Comparison of ENCODE assay signal across 1 cellular context in the genomic region with DNA sequence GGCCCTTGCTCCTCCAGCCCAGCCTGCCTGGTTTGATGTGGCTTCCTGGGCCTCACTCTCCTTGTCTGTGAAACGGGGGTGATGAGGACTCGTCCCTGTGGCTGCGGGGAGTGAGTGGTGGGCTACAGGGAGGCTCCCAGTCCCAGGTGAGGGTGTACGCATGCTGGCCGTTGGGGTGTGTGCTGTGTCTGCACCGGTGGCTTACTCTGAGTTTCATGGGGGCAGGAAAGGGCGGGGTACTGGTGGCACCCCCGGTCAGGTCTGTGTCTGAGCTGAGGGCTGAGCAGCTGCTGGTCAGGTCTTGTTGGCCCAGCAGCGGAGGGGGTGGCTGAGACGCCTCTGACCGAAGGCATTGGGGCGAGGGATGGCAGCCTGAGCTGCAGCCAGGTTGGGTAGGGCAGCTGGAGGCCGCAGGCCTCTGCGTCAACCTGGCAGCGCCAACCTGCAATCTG.
TF ChIP-seq lines count a peak whose summit lies in the region.

No MANE protein-coding gene starts in this region.

TF ChIP-seq in WTC11, 78 proteins besides CTCF, POLR2A, EP300 and RAD21 (continued from another document):
- TF ChIP-seq, protein P1, sequence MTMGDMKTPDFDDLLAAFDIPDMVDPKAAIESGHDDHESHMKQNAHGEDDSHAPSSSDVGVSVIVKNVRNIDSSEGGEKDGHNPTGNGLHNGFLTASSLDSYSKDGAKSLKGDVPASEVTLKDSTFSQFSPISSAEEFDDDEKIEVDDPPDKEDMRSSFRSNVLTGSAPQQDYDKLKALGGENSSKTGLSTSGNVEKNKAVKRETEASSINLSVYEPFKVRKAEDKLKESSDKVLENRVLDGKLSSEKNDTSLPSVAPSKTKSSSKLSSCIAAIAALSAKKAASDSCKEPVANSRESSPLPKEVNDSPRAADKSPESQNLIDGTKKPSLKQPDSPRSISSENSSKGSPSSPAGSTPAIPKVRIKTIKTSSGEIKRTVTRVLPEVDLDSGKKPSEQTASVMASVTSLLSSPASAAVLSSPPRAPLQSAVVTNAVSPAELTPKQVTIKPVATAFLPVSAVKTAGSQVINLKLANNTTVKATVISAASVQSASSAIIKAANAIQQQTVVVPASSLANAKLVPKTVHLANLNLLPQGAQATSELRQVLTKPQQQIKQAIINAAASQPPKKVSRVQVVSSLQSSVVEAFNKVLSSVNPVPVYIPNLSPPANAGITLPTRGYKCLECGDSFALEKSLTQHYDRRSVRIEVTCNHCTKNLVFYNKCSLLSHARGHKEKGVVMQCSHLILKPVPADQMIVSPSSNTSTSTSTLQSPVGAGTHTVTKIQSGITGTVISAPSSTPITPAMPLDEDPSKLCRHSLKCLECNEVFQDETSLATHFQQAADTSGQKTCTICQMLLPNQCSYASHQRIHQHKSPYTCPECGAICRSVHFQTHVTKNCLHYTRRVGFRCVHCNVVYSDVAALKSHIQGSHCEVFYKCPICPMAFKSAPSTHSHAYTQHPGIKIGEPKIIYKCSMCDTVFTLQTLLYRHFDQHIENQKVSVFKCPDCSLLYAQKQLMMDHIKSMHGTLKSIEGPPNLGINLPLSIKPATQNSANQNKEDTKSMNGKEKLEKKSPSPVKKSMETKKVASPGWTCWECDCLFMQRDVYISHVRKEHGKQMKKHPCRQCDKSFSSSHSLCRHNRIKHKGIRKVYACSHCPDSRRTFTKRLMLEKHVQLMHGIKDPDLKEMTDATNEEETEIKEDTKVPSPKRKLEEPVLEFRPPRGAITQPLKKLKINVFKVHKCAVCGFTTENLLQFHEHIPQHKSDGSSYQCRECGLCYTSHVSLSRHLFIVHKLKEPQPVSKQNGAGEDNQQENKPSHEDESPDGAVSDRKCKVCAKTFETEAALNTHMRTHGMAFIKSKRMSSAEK (CRISPR knock-in tag; IDR thresholded peaks at IDR 0.05; ENCODE audit: borderline replicate concordance), result no peak
- TF ChIP-seq CBFB (CRISPR knock-in tag; IDR thresholded peaks at IDR 0.05; ENCODE audit: low read depth), result no peak
- TF ChIP-seq FOXK1 (CRISPR knock-in tag; IDR thresholded peaks at IDR 0.05), result no peak
- TF ChIP-seq, protein P2, sequence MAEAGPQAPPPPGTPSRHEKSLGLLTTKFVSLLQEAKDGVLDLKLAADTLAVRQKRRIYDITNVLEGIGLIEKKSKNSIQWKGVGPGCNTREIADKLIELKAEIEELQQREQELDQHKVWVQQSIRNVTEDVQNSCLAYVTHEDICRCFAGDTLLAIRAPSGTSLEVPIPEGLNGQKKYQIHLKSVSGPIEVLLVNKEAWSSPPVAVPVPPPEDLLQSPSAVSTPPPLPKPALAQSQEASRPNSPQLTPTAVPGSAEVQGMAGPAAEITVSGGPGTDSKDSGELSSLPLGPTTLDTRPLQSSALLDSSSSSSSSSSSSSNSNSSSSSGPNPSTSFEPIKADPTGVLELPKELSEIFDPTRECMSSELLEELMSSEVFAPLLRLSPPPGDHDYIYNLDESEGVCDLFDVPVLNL (CRISPR knock-in tag; IDR thresholded peaks at IDR 0.05; ENCODE audit: borderline replicate concordance, low read depth), result no peak
- TF ChIP-seq PRRX2 (CRISPR knock-in tag; IDR thresholded peaks at IDR 0.05), result no peak
- TF ChIP-seq FOXP1 (CRISPR knock-in tag; IDR thresholded peaks at IDR 0.05; ENCODE audit: borderline replicate concordance), result no peak
- no peak for TF ChIP-seq MYBL2 (CRISPR knock-in tag; IDR thresholded peaks at IDR 0.05)
- no peak for TF ChIP-seq RELA (CRISPR knock-in tag; IDR thresholded peaks at IDR 0.05; ENCODE audit: borderline replicate concordance)
- no peak for TF ChIP-seq ESRRA (CRISPR knock-in tag; IDR thresholded peaks at IDR 0.05; ENCODE audit: borderline replicate concordance)
- TF ChIP-seq, protein P3, sequence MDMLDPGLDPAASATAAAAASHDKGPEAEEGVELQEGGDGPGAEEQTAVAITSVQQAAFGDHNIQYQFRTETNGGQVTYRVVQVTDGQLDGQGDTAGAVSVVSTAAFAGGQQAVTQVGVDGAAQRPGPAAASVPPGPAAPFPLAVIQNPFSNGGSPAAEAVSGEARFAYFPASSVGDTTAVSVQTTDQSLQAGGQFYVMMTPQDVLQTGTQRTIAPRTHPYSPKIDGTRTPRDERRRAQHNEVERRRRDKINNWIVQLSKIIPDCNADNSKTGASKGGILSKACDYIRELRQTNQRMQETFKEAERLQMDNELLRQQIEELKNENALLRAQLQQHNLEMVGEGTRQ (CRISPR knock-in tag; IDR thresholded peaks at IDR 0.05), result no peak
- TF ChIP-seq GABPB1 (CRISPR knock-in tag; IDR thresholded peaks at IDR 0.05), result no peak
- TF ChIP-seq ZNF121 (CRISPR knock-in tag; IDR thresholded peaks at IDR 0.05), result no peak
- TF ChIP-seq SMAD4 (CRISPR knock-in tag; IDR thresholded peaks at IDR 0.05), result no peak
- TF ChIP-seq, protein P4, sequence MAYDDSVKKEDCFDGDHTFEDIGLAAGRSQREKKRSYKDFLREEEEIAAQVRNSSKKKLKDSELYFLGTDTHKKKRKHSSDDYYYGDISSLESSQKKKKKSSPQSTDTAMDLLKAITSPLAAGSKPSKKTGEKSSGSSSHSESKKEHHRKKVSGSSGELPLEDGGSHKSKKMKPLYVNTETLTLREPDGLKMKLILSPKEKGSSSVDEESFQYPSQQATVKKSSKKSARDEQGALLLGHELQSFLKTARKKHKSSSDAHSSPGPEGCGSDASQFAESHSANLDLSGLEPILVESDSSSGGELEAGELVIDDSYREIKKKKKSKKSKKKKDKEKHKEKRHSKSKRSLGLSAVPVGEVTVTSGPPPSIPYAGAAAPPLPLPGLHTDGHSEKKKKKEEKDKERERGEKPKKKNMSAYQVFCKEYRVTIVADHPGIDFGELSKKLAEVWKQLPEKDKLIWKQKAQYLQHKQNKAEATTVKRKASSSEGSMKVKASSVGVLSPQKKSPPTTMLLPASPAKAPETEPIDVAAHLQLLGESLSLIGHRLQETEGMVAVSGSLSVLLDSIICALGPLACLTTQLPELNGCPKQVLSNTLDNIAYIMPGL (CRISPR knock-in tag; IDR thresholded peaks at IDR 0.05), result no peak
- TF ChIP-seq, protein P5, sequence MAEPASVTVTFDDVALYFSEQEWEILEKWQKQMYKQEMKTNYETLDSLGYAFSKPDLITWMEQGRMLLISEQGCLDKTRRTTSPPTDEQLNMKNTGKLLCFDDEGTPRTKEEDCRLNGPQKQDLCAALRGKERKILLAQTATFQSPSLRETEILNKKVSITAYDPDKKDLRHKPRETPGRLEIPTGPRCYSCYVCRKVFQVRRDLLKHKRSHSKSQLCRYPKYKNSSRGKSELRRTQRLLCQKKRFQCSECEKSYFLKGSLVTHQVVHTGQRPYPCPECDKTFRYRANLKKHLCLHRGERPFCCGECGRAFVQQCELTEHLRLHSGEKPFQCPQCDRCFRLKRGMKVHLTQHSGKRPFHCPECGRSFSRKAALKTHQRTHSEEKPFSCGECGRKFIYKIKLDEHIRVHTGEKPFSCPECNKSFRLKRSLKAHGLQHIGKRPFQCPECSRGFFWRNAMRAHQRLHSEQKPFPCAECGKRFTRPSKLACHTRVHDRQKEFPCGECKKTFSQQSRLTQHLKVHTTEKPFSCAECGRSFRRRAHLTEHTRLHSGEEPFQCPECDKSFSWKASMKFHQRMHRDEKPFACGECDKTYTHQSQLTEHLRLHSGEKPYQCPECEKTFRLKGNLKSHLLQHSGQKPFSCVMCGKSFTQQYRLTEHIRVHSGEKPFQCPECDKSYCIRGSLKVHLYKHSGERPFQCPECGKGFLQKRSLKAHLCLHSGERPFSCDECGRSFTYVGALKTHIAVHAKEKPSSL (CRISPR knock-in tag; conservative IDR thresholded peaks at IDR 0.05), result no peak
- TF ChIP-seq, protein P6, sequence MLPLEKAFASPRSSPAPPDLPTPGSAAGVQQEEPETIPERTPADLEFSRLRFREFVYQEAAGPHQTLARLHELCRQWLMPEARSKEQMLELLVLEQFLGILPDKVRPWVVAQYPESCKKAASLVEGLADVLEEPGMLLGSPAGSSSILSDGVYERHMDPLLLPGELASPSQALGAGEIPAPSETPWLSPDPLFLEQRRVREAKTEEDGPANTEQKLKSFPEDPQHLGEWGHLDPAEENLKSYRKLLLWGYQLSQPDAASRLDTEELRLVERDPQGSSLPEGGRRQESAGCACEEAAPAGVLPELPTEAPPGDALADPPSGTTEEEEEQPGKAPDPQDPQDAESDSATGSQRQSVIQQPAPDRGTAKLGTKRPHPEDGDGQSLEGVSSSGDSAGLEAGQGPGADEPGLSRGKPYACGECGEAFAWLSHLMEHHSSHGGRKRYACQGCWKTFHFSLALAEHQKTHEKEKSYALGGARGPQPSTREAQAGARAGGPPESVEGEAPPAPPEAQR (CRISPR knock-in tag; IDR thresholded peaks at IDR 0.05), result no peak
- no peak for TF ChIP-seq ZNF219 (CRISPR knock-in tag; IDR thresholded peaks at IDR 0.05; ENCODE audit: borderline replicate concordance)
- no peak for TF ChIP-seq TEAD1 (CRISPR knock-in tag; IDR thresholded peaks at IDR 0.05)
TF ChIP-seq in WTC11: peak in this region for 0.
